In the genomic region with DNA sequence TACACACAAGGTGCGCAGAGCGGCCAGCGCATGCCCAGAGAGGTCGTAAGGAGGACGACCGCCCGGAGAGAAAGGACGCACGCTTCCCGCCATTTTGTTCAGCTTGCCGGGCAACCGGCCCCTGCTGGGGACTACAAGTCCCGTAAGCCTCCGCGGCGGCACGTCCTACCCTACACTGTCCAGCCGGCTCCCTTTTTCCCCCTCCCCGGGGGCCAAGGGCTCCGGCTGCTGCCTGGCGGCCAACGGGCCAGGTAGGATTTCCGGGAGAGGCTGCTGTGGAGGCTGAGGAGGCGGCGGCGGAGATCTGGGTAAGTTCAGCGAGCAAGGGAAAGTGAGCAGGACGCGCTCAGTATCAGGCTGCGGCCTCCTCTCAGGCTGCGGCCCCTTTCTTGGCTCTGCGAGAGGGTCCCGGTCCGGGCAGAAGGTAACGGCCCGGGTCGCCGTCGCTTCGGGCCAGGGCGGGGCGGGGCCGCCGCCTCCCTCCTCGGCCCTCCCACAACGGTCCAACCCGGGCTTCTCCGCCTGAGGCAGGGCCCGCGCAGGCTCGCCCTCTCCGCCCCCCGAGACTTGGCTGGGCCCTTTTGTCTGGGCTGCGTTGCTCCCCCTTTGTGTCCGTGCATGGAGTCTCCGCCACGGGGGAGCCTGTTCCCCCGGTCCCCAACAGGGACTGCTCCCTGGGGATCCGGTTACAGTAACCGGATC, we compare ENCODE assay signal across 8 cellular contexts. TPM values are rescaled to one million over a fixed set of nuclear protein-coding genes. Genes with fewer than 3 reads are reported as not detected.
DNase-seq lines count a peak whose midpoint lies in the region; ATAC-seq, FAIRE-seq and TF ChIP-seq lines count a peak whose summit lies in the region.

Gene PHACTR4, plus strand, starts transcription at position 223 of the 702 bp plus-strand sequence. CDS start 37,708 bp downstream, outside the sequence.

- peak; percentile 86 for FAIRE-seq in GM19239 (lab: Jason Lieb, UNC)

- H3K27me3 ChIP-seq in BE2C: no peaks in the 10 kb centered on the region

- TF ChIP-seq CTCF in BE2C (IDR thresholded peaks at IDR 0.05; ENCODE audit: low read depth, low read length): no peak

- no peaks in the 10 kb centered on the region for H3K36me3 ChIP-seq in BE2C

- ATAC-seq in HG03457 (IDR thresholded peaks at IDR 0.05; ENCODE audit: unreplicated experiment) (peak; percentile 87), left lobe of liver (peak; percentile 92)

- peak; percentile 90 for DNase-seq in BE2C
- peak; percentile 85 for DNase-seq in GM19239 (ENCODE audit: insufficient read length, low spot score)
- DNase-seq in NCI-H526 (lab: John Stamatoyannopoulos, UW): peak; percentile 89 to 98
- peak; percentile 72 for DNase-seq in activated CD4-positive, alpha-beta T cell treated with anti-CD3 and anti-CD28 coated beads, Interleukin-2, amount 50 U/mL, for 1 hour
- peak; percentile 85 for DNase-seq in dedifferentiated amniotic fluid mesenchymal stem cell (ENCODE audit: extremely low spot score)
- peak; percentile 97 for DNase-seq in left lobe of liver (ENCODE audit: low spot score)
- peak; percentile 83 to 87 for DNase-seq in stimulated activated CD4-positive, alpha-beta T cell treated with anti-CD3 and anti-CD28 coated beads, Interleukin-2, amount 100 ng/mL, for 24 hours

- H3K4me3 ChIP-seq in BE2C (ENCODE audit: low read depth, low read length): peak within 1 kb of the TSS; percentile 77

- no peaks in the 10 kb centered on the region for H3K4me1 ChIP-seq in BE2C

- no peaks in the 10 kb centered on the region for H3K9me3 ChIP-seq in BE2C

RNA-seq across cellular contexts. Expression of gene PHACTR4, which starts in this region (rescaled TPM):
- 8.8 TPM for polyA plus RNA-seq in BE2C (2012; ENCODE audit: insufficient read depth, insufficient read length, low read depth)
- 23.5 TPM for total RNA-seq in left lobe of liver

Comparison
In these comparisons a context has a peak if more than half of its experiments do, and no peak if none do; other contexts are left out.
1. Peak in every context shown above with its lines: DNase-seq, ATAC-seq and H3K4me3 ChIP-seq.